1 cellular context compared by ENCODE assay signal in genomic region chr19:57389730-57390598, GRCh38.
TF ChIP-seq lines count a peak whose summit lies in the region.

Gene ZNF548 (plus strand): TSS chr19:57389854. CDS start chr19:57390100, 246 bp downstream.

TF ChIP-seq in K562, 482 proteins besides CTCF, POLR2A, EP300 and RAD21 (continued from another document and continues in another):
- TF ChIP-seq UBTF (IDR thresholded peaks at IDR 0.05; ENCODE audit: borderline replicate concordance in 1 of 2, low read depth in 2 of 2, low read length in 2 of 2) (no peak), TRIM24 (IDR thresholded peaks at IDR 0.05) (no peak; a peak in 2 of 4 replicates), RBM15 (IDR thresholded peaks at IDR 0.05; ENCODE audit: insufficient read depth, low read length) (no peak), ZKSCAN1 (IDR thresholded peaks at IDR 0.05; ENCODE audit: low read depth, low read length) (peak; percentile 98), ZNF41 (CRISPR knock-in tag; conservative IDR thresholded peaks at IDR 0.05) (no peak), ZHX1 (conservative IDR thresholded peaks at IDR 0.05; ENCODE audit: low read length) (no peak), CREB3L1 (IDR thresholded peaks at IDR 0.05; ENCODE audit: borderline replicate concordance, low read depth) (peak; percentile 69), HINFP (tag; conservative IDR thresholded peaks at IDR 0.05; ENCODE audit: low read depth) (no peak), DLX4 (CRISPR knock-in tag; IDR thresholded peaks at IDR 0.05) (no peak), HMGXB4 (CRISPR knock-in tag; IDR thresholded peaks at IDR 0.05) (no peak), ZC3H11A (IDR thresholded peaks at IDR 0.05; ENCODE audit: low read depth, low read length) (no peak), ARID3B (CRISPR knock-in tag; IDR thresholded peaks at IDR 0.05; ENCODE audit: borderline replicate concordance) (no peak), SUPT5H (IDR thresholded peaks at IDR 0.05) (peak; percentile 43; the same call in 1 of the 2 replicates), SNAPC5 (CRISPR knock-in tag; IDR thresholded peaks at IDR 0.05) (no peak), HEY1 (CRISPR knock-in tag; IDR thresholded peaks at IDR 0.05; ENCODE audit: borderline replicate concordance) (no peak), BACH1 (tag; IDR thresholded peaks at IDR 0.05) (0 out of 2 replicates have a peak, but pooled peaks have one; percentile 16), RHOXF2B (CRISPR knock-in tag; conservative IDR thresholded peaks at IDR 0.05) (no peak), SMC3 (conservative IDR thresholded peaks at IDR 0.05; ENCODE audit: insufficient read depth, low read depth, low read length) (no peak), ZNF717 (CRISPR knock-in tag; IDR thresholded peaks at IDR 0.05) (no peak), TGIF2 (CRISPR knock-in tag; IDR thresholded peaks at IDR 0.05) (no peak), FOXA3 (CRISPR knock-in tag; conservative IDR thresholded peaks at IDR 0.05 in 1 of 2, IDR thresholded peaks at IDR 0.05 in 1 of 2) (no peak), SMAD2 (IDR thresholded peaks at IDR 0.05; ENCODE audit: low read depth, low read length) (no peak), ZNF212 (CRISPR knock-in tag; IDR thresholded peaks at IDR 0.05) (no peak), CBX1 (IDR thresholded peaks at IDR 0.05; ENCODE audit: low read depth) (no peak), ZMIZ1 (IDR thresholded peaks at IDR 0.05; ENCODE audit: low read depth in 2 of 2, low read length in 2 of 2) (no peak), GATAD2A (IDR thresholded peaks at IDR 0.05) (no peak), POLR2G (IDR thresholded peaks at IDR 0.05; ENCODE audit: low read depth, low read length) (peak; percentile 86), ZEB2 (IDR thresholded peaks at IDR 0.05) (no peak), SREBF2 (CRISPR knock-in tag; IDR thresholded peaks at IDR 0.05) (no peak), RBM39 (optimal IDR thresholded peaks at IDR 0.05; ENCODE audit: low read depth, low read length) (no peak), ARNT (IDR thresholded peaks at IDR 0.05) (no peak), ATF2 (CRISPR knock-in tag; IDR thresholded peaks at IDR 0.05) (peak; percentile 74; the same call in 1 of the 2 replicates), E2F1 (CRISPR knock-in tag; IDR thresholded peaks at IDR 0.05) (no peak), ZNF143 (CRISPR knock-in tag; IDR thresholded peaks at IDR 0.05) (peak; percentile 83), HNRNPUL1 (IDR thresholded peaks at IDR 0.05; ENCODE audit: low read length) (no peak), TAF7 (tag; IDR thresholded peaks at IDR 0.05) (no peak), MLX (CRISPR knock-in tag; conservative IDR thresholded peaks at IDR 0.05) (no peak), ZKSCAN8 (CRISPR knock-in tag; IDR thresholded peaks at IDR 0.05) (no peak), GMEB1 (CRISPR knock-in tag; IDR thresholded peaks at IDR 0.05) (peak; percentile 98), ASH1L (IDR thresholded peaks at IDR 0.05; ENCODE audit: borderline replicate concordance, low read depth, partially characterized antibody) (no peak), NFE2 (IDR thresholded peaks at IDR 0.05; ENCODE audit: low read depth) (no peak)
